In genomic region chr5:53017794-53018391, GRCh38 we compare ENCODE assay signal across 25 cellular contexts.
"Had no signal": no experiment of that assay in that cellular context is flagged by ENCODE, and none has a peak within 500 bp of the region (broad histone marks: within the 10 kb centered on the region; RNA-seq: fewer than 3 reads in every experiment).

No MANE protein-coding gene starts in this region.

- H3K27ac ChIP-seq: adrenal gland, ascending aorta, cardiac muscle cell, esophagus muscularis mucosa, foreskin keratinocyte, heart left ventricle, left lung, lower lobe of right lung, ovary, right lobe of liver, upper lobe of right lung had no signal

- H3K36me3 Mint-ChIP-seq: activated naive CD8-positive, alpha-beta T cell; brain had no signal

- DNase-seq: activated B cell treated with CpG ODN at 0.5 μM for 24 hours; activated effector memory CD4-positive, alpha-beta T cell treated with Interleukin-2 at 50 U/mL for 16 hours; activated naive CD4-positive, alpha-beta T cell treated with Interleukin-2 at 50 U/mL for 16 hours; activated T-cell treated with anti-CD3 and anti-CD28 coated beads for 4 hours; adrenal gland; cortex of kidney; foreskin keratinocyte; heart left ventricle; kidney glomerular epithelial cell; left lung; lower lobe of right lung; mesendoderm; nephron progenitor cell; ovary; right lobe of liver; stimulated activated CD4-positive, alpha-beta T cell treated with anti-CD3 and anti-CD28 coated beads, Interleukin-4, amount 100 ng/mL, for 1 hour; stimulated activated naive CD8-positive, alpha-beta T cell treated with anti-CD3 and anti-CD28 coated beads, Interleukin-15, Interleukin-2, amounts not matched to agents 100 U/mL and 50 U/mL, for 24 hours; T-helper 2 cell; upper lobe of right lung had no signal

- H3K27me3 ChIP-seq: adrenal gland, ascending aorta, cardiac muscle cell, esophagus muscularis mucosa, foreskin keratinocyte, heart left ventricle, left lung, ovary, right lobe of liver, upper lobe of right lung had no signal

- H3K4me1 Mint-ChIP-seq: activated B cell treated with CpG ODN at 0.5 μM for 24 hours, brain, nephron progenitor cell had no signal

- H3K4me3 Mint-ChIP-seq: activated B cell treated with CpG ODN at 0.5 μM for 24 hours; activated naive CD8-positive, alpha-beta T cell; brain; nephron progenitor cell had no signal

- H3K27ac Mint-ChIP-seq: activated B cell treated with CpG ODN at 0.5 μM for 24 hours; activated naive CD8-positive, alpha-beta T cell; nephron progenitor cell; progenitor cell of endocrine pancreas had no signal

- H3K27me3 Mint-ChIP-seq: progenitor cell of endocrine pancreas had no signal
